1 cellular context compared by ENCODE assay signal in the genomic region with DNA sequence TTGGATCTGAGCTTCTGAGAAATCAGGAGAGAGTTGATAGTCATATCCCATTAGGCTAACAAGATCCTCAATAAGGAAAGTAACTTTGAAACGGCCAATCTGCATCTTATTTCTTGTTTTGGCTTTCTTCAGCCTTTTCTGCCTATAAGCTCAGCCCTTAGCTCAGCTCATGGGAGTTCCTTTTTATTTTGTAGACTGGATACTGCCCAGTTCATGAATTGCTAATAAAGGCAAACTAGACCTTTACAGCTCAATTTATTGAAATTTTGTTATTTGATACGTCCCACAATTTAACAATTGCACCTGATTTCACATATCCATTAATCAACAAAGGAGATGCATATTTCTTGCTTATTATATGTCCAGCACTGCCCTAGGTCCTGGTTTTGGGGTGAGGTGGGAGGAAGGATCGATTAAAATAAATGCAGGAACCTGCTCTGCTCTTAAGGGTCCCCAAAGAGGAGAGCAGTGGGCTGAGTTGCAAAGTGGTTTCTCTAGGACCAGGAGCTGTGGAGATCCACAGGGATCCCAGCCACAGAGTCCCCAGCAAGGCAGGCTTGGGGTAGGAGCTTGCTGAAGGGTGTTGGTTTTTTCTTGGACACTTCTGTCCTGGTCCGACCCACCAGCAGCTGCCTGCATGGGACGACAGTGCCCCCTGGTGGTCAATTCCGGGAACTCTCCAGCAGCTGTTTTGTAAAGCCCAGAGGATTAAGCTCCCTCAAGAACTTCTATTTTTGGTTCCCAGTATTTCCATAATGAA.
A peak's percentile ranks its signal among the peaks of the same experiment; 100 is the strongest.
TF ChIP-seq lines count a peak whose summit lies in the region.

No MANE protein-coding gene starts in this region.

TF ChIP-seq in HepG2, 621 proteins besides CTCF, POLR2A, EP300 and RAD21 (continued from another document and continues in another):
- TF ChIP-seq, protein P1, sequence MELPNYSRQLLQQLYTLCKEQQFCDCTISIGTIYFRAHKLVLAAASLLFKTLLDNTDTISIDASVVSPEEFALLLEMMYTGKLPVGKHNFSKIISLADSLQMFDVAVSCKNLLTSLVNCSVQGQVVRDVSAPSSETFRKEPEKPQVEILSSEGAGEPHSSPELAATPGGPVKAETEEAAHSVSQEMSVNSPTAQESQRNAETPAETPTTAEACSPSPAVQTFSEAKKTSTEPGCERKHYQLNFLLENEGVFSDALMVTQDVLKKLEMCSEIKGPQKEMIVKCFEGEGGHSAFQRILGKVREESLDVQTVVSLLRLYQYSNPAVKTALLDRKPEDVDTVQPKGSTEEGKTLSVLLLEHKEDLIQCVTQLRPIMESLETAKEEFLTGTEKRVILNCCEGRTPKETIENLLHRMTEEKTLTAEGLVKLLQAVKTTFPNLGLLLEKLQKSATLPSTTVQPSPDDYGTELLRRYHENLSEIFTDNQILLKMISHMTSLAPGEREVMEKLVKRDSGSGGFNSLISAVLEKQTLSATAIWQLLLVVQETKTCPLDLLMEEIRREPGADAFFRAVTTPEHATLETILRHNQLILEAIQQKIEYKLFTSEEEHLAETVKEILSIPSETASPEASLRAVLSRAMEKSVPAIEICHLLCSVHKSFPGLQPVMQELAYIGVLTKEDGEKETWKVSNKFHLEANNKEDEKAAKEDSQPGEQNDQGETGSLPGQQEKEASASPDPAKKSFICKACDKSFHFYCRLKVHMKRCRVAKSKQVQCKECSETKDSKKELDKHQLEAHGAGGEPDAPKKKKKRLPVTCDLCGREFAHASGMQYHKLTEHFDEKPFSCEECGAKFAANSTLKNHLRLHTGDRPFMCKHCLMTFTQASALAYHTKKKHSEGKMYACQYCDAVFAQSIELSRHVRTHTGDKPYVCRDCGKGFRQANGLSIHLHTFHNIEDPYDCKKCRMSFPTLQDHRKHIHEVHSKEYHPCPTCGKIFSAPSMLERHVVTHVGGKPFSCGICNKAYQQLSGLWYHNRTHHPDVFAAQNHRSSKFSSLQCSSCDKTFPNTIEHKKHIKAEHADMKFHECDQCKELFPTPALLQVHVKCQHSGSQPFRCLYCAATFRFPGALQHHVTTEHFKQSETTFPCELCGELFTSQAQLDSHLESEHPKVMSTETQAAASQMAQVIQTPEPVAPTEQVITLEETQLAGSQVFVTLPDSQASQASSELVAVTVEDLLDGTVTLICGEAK (IDR thresholded peaks at IDR 0.05) = no peak
- TF ChIP-seq, protein P1 (CRISPR knock-in tag; IDR thresholded peaks at IDR 0.05) = no peak
- TF ChIP-seq RXRB (CRISPR knock-in tag; IDR thresholded peaks at IDR 0.05; ENCODE audit: borderline replicate concordance) = peak; percentile 61
- no peak for TF ChIP-seq MAZ (IDR thresholded peaks at IDR 0.05; ENCODE audit: borderline replicate concordance, low read depth, low read length)
- TF ChIP-seq MAZ (CRISPR knock-in tag; IDR thresholded peaks at IDR 0.05; ENCODE audit: low read depth) = no peak
- TF ChIP-seq, protein P2, sequence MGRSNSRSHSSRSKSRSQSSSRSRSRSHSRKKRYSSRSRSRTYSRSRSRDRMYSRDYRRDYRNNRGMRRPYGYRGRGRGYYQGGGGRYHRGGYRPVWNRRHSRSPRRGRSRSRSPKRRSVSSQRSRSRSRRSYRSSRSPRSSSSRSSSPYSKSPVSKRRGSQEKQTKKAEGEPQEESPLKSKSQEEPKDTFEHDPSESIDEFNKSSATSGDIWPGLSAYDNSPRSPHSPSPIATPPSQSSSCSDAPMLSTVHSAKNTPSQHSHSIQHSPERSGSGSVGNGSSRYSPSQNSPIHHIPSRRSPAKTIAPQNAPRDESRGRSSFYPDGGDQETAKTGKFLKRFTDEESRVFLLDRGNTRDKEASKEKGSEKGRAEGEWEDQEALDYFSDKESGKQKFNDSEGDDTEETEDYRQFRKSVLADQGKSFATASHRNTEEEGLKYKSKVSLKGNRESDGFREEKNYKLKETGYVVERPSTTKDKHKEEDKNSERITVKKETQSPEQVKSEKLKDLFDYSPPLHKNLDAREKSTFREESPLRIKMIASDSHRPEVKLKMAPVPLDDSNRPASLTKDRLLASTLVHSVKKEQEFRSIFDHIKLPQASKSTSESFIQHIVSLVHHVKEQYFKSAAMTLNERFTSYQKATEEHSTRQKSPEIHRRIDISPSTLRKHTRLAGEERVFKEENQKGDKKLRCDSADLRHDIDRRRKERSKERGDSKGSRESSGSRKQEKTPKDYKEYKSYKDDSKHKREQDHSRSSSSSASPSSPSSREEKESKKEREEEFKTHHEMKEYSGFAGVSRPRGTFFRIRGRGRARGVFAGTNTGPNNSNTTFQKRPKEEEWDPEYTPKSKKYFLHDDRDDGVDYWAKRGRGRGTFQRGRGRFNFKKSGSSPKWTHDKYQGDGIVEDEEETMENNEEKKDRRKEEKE (IDR thresholded peaks at IDR 0.05) = no peak
- TF ChIP-seq RBM39 (IDR thresholded peaks at IDR 0.05; ENCODE audit: low read depth, low read length, poor library complexity, severe bottlenecking) = no peak
- TF ChIP-seq, protein P3, sequence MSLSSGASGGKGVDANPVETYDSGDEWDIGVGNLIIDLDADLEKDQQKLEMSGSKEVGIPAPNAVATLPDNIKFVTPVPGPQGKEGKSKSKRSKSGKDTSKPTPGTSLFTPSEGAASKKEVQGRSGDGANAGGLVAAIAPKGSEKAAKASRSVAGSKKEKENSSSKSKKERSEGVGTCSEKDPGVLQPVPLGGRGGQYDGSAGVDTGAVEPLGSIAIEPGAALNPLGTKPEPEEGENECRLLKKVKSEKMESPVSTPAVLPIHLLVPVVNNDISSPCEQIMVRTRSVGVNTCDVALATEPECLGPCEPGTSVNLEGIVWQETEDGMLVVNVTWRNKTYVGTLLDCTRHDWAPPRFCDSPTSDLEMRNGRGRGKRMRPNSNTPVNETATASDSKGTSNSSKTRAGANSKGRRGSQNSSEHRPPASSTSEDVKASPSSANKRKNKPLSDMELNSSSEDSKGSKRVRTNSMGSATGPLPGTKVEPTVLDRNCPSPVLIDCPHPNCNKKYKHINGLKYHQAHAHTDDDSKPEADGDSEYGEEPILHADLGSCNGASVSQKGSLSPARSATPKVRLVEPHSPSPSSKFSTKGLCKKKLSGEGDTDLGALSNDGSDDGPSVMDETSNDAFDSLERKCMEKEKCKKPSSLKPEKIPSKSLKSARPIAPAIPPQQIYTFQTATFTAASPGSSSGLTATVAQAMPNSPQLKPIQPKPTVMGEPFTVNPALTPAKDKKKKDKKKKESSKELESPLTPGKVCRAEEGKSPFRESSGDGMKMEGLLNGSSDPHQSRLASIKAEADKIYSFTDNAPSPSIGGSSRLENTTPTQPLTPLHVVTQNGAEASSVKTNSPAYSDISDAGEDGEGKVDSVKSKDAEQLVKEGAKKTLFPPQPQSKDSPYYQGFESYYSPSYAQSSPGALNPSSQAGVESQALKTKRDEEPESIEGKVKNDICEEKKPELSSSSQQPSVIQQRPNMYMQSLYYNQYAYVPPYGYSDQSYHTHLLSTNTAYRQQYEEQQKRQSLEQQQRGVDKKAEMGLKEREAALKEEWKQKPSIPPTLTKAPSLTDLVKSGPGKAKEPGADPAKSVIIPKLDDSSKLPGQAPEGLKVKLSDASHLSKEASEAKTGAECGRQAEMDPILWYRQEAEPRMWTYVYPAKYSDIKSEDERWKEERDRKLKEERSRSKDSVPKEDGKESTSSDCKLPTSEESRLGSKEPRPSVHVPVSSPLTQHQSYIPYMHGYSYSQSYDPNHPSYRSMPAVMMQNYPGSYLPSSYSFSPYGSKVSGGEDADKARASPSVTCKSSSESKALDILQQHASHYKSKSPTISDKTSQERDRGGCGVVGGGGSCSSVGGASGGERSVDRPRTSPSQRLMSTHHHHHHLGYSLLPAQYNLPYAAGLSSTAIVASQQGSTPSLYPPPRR (CRISPR knock-in tag; IDR thresholded peaks at IDR 0.05; ENCODE audit: borderline replicate concordance) = no peak
- TF ChIP-seq ZBTB7A (CRISPR knock-in tag; IDR thresholded peaks at IDR 0.05) = no peak
- no peak for TF ChIP-seq MBNL3 (CRISPR knock-in tag; conservative IDR thresholded peaks at IDR 0.05)
- no peak for TF ChIP-seq KDM5B (CRISPR knock-in tag; IDR thresholded peaks at IDR 0.05; ENCODE audit: borderline replicate concordance)
- TF ChIP-seq HMG20B (CRISPR knock-in tag; conservative IDR thresholded peaks at IDR 0.05) = no peak
- TF ChIP-seq FOXA1 (IDR thresholded peaks at IDR 0.05) = no peak
- no peak for TF ChIP-seq FOXA1 (CRISPR knock-in tag; IDR thresholded peaks at IDR 0.05)
- TF ChIP-seq IKZF1 (IDR thresholded peaks at IDR 0.05) = no peak
- TF ChIP-seq CHD2 (IDR thresholded peaks at IDR 0.05; ENCODE audit: low read depth, low read length) = no peak
- TF ChIP-seq, protein P4, sequence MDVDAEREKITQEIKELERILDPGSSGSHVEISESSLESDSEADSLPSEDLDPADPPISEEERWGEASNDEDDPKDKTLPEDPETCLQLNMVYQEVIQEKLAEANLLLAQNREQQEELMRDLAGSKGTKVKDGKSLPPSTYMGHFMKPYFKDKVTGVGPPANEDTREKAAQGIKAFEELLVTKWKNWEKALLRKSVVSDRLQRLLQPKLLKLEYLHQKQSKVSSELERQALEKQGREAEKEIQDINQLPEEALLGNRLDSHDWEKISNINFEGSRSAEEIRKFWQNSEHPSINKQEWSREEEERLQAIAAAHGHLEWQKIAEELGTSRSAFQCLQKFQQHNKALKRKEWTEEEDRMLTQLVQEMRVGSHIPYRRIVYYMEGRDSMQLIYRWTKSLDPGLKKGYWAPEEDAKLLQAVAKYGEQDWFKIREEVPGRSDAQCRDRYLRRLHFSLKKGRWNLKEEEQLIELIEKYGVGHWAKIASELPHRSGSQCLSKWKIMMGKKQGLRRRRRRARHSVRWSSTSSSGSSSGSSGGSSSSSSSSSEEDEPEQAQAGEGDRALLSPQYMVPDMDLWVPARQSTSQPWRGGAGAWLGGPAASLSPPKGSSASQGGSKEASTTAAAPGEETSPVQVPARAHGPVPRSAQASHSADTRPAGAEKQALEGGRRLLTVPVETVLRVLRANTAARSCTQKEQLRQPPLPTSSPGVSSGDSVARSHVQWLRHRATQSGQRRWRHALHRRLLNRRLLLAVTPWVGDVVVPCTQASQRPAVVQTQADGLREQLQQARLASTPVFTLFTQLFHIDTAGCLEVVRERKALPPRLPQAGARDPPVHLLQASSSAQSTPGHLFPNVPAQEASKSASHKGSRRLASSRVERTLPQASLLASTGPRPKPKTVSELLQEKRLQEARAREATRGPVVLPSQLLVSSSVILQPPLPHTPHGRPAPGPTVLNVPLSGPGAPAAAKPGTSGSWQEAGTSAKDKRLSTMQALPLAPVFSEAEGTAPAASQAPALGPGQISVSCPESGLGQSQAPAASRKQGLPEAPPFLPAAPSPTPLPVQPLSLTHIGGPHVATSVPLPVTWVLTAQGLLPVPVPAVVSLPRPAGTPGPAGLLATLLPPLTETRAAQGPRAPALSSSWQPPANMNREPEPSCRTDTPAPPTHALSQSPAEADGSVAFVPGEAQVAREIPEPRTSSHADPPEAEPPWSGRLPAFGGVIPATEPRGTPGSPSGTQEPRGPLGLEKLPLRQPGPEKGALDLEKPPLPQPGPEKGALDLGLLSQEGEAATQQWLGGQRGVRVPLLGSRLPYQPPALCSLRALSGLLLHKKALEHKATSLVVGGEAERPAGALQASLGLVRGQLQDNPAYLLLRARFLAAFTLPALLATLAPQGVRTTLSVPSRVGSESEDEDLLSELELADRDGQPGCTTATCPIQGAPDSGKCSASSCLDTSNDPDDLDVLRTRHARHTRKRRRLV (CRISPR knock-in tag; IDR thresholded peaks at IDR 0.05) = no peak
- no peak for TF ChIP-seq ETV6 (CRISPR knock-in tag; conservative IDR thresholded peaks at IDR 0.05)
- no peak for TF ChIP-seq THAP11 (CRISPR knock-in tag; IDR thresholded peaks at IDR 0.05)
- no peak for TF ChIP-seq ZNF747 (CRISPR knock-in tag; IDR thresholded peaks at IDR 0.05; ENCODE audit: borderline replicate concordance)
- no peak for TF ChIP-seq GLI4 (CRISPR knock-in tag; IDR thresholded peaks at IDR 0.05; ENCODE audit: borderline replicate concordance)
- TF ChIP-seq SMAD1 (CRISPR knock-in tag; IDR thresholded peaks at IDR 0.05; ENCODE audit: borderline replicate concordance, low read depth) = no peak
- TF ChIP-seq, protein P5, sequence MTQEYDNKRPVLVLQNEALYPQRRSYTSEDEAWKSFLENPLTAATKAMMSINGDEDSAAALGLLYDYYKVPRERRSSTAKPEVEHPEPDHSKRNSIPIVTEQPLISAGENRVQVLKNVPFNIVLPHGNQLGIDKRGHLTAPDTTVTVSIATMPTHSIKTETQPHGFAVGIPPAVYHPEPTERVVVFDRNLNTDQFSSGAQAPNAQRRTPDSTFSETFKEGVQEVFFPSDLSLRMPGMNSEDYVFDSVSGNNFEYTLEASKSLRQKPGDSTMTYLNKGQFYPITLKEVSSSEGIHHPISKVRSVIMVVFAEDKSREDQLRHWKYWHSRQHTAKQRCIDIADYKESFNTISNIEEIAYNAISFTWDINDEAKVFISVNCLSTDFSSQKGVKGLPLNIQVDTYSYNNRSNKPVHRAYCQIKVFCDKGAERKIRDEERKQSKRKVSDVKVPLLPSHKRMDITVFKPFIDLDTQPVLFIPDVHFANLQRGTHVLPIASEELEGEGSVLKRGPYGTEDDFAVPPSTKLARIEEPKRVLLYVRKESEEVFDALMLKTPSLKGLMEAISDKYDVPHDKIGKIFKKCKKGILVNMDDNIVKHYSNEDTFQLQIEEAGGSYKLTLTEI (CRISPR knock-in tag; conservative IDR thresholded peaks at IDR 0.05) = no peak
- no peak for TF ChIP-seq PRPF4 (IDR thresholded peaks at IDR 0.05; ENCODE audit: low read depth, low read length, poor library complexity, severe bottlenecking)
- no peak for TF ChIP-seq ZNF772 (CRISPR knock-in tag; IDR thresholded peaks at IDR 0.05)
- TF ChIP-seq SMAD3 (CRISPR knock-in tag; IDR thresholded peaks at IDR 0.05) = no peak
- no peak for TF ChIP-seq ZNF616 (CRISPR knock-in tag; IDR thresholded peaks at IDR 0.05; ENCODE audit: low read depth)
- no peak for TF ChIP-seq ZSCAN22 (CRISPR knock-in tag; IDR thresholded peaks at IDR 0.05)
- TF ChIP-seq ZNF7 (CRISPR knock-in tag; IDR thresholded peaks at IDR 0.05) = no peak
- no peak for TF ChIP-seq ZSCAN21 (CRISPR knock-in tag; IDR thresholded peaks at IDR 0.05; ENCODE audit: borderline replicate concordance)
- TF ChIP-seq ZNF235 (CRISPR knock-in tag; IDR thresholded peaks at IDR 0.05; ENCODE audit: borderline replicate concordance) = no peak
